Comparison of ENCODE assay signal across 1 cellular context in genomic region chr3:132071043-132071442, GRCh38.
TF ChIP-seq lines count a peak whose summit lies in the region.

No MANE protein-coding gene starts in this region.

TF ChIP-seq in GM23338, 12 proteins besides CTCF, POLR2A, EP300 and RAD21:
- TF ChIP-seq, protein P1, sequence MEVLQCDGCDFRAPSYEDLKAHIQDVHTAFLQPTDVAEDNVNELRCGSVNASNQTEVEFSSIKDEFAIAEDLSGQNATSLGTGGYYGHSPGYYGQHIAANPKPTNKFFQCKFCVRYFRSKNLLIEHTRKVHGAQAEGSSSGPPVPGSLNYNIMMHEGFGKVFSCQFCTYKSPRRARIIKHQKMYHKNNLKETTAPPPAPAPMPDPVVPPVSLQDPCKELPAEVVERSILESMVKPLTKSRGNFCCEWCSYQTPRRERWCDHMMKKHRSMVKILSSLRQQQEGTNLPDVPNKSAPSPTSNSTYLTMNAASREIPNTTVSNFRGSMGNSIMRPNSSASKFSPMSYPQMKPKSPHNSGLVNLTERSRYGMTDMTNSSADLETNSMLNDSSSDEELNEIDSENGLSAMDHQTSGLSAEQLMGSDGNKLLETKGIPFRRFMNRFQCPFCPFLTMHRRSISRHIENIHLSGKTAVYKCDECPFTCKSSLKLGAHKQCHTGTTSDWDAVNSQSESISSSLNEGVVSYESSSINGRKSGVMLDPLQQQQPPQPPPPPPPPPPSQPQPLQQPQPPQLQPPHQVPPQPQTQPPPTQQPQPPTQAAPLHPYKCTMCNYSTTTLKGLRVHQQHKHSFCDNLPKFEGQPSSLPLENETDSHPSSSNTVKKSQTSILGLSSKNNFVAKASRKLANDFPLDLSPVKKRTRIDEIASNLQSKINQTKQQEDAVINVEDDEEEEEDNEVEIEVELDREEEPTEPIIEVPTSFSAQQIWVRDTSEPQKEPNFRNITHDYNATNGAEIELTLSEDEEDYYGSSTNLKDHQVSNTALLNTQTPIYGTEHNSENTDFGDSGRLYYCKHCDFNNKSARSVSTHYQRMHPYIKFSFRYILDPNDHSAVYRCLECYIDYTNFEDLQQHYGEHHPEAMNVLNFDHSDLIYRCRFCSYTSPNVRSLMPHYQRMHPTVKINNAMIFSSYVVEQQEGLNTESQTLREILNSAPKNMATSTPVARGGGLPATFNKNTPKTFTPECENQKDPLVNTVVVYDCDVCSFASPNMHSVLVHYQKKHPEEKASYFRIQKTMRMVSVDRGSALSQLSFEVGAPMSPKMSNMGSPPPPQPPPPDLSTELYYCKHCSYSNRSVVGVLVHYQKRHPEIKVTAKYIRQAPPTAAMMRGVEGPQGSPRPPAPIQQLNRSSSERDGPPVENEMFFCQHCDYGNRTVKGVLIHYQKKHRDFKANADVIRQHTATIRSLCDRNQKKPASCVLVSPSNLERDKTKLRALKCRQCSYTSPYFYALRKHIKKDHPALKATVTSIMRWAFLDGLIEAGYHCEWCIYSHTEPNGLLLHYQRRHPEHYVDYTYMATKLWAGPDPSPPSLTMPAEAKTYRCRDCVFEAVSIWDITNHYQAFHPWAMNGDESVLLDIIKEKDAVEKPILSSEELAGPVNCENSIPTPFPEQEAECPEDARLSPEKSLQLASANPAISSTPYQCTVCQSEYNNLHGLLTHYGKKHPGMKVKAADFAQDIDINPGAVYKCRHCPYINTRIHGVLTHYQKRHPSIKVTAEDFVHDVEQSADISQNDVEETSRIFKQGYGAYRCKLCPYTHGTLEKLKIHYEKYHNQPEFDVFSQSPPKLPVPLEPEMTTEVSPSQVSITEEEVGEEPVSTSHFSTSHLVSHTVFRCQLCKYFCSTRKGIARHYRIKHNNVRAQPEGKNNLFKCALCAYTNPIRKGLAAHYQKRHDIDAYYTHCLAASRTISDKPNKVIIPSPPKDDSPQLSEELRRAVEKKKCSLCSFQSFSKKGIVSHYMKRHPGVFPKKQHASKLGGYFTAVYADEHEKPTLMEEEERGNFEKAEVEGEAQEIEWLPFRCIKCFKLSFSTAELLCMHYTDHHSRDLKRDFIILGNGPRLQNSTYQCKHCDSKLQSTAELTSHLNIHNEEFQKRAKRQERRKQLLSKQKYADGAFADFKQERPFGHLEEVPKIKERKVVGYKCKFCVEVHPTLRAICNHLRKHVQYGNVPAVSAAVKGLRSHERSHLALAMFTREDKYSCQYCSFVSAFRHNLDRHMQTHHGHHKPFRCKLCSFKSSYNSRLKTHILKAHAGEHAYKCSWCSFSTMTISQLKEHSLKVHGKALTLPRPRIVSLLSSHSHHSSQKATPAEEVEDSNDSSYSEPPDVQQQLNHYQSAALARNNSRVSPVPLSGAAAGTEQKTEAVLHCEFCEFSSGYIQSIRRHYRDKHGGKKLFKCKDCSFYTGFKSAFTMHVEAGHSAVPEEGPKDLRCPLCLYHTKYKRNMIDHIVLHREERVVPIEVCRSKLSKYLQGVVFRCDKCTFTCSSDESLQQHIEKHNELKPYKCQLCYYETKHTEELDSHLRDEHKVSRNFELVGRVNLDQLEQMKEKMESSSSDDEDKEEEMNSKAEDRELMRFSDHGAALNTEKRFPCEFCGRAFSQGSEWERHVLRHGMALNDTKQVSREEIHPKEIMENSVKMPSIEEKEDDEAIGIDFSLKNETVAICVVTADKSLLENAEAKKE (CRISPR knock-in tag; IDR thresholded peaks at IDR 0.05): no peak
- no peak for TF ChIP-seq ZNF114 (CRISPR knock-in tag; IDR thresholded peaks at IDR 0.05)
- TF ChIP-seq, protein P2, sequence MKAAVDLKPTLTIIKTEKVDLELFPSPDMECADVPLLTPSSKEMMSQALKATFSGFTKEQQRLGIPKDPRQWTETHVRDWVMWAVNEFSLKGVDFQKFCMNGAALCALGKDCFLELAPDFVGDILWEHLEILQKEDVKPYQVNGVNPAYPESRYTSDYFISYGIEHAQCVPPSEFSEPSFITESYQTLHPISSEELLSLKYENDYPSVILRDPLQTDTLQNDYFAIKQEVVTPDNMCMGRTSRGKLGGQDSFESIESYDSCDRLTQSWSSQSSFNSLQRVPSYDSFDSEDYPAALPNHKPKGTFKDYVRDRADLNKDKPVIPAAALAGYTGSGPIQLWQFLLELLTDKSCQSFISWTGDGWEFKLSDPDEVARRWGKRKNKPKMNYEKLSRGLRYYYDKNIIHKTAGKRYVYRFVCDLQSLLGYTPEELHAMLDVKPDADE (IDR thresholded peaks at IDR 0.05): no peak
- TF ChIP-seq, protein P3, sequence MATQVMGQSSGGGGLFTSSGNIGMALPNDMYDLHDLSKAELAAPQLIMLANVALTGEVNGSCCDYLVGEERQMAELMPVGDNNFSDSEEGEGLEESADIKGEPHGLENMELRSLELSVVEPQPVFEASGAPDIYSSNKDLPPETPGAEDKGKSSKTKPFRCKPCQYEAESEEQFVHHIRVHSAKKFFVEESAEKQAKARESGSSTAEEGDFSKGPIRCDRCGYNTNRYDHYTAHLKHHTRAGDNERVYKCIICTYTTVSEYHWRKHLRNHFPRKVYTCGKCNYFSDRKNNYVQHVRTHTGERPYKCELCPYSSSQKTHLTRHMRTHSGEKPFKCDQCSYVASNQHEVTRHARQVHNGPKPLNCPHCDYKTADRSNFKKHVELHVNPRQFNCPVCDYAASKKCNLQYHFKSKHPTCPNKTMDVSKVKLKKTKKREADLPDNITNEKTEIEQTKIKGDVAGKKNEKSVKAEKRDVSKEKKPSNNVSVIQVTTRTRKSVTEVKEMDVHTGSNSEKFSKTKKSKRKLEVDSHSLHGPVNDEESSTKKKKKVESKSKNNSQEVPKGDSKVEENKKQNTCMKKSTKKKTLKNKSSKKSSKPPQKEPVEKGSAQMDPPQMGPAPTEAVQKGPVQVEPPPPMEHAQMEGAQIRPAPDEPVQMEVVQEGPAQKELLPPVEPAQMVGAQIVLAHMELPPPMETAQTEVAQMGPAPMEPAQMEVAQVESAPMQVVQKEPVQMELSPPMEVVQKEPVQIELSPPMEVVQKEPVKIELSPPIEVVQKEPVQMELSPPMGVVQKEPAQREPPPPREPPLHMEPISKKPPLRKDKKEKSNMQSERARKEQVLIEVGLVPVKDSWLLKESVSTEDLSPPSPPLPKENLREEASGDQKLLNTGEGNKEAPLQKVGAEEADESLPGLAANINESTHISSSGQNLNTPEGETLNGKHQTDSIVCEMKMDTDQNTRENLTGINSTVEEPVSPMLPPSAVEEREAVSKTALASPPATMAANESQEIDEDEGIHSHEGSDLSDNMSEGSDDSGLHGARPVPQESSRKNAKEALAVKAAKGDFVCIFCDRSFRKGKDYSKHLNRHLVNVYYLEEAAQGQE (IDR thresholded peaks at IDR 0.05; ENCODE audit: unreplicated experiment): no peak
- TF ChIP-seq NANOG (IDR thresholded peaks at IDR 0.05; ENCODE audit: borderline replicate concordance): 0 out of 2 replicates have a peak, but pooled peaks have one; percentile 39
- TF ChIP-seq EZH2phosphoT487 (IDR thresholded peaks at IDR 0.05; ENCODE audit: unreplicated experiment): no peak
- no peak for TF ChIP-seq POLR2AphosphoS5 (IDR thresholded peaks at IDR 0.05; ENCODE audit: low read depth)
- no peak for TF ChIP-seq STAT1 (IDR thresholded peaks at IDR 0.05; ENCODE audit: unreplicated experiment)
- no peak for TF ChIP-seq EZH2 (IDR thresholded peaks at IDR 0.05; ENCODE audit: low read depth, unreplicated experiment)
